9 cellular contexts compared by ENCODE assay signal in genomic region chr3:14451844-14452533, GRCh38. TPM values are rescaled to one million over a fixed set of nuclear protein-coding genes. Genes with fewer than 3 reads are reported as not detected.
DNase-seq lines count a peak whose midpoint lies in the region; ATAC-seq, FAIRE-seq and TF ChIP-seq lines count a peak whose summit lies in the region.
"Had no signal": no experiment of that assay in that cellular context is flagged by ENCODE, and none has a peak within 500 bp of the region (broad histone marks: within the 10 kb centered on the region; RNA-seq: fewer than 3 reads in every experiment).

No MANE protein-coding gene starts in this region.

- H3K4me2 ChIP-seq in K562 (ENCODE audit: insufficient read depth, low read length) = no peak overlapping the region

- peak overlapping the region in 1 of 2 experiments; percentile 68; a peak in 2 of 4 replicates for H3K9ac ChIP-seq in K562 (ENCODE audit: insufficient read depth in 1 of 2, low read depth in 2 of 2, low read length in 2 of 2)
- H3K9ac ChIP-seq in subcutaneous abdominal adipose tissue (ENCODE audit: low read length in 5 of 5) = peak overlapping the region in 1 of 5 donors; percentile 17

- TF ChIP-seq CTCF in K562 (IDR thresholded peaks at IDR 0.05 in 2 of 3, conservative IDR thresholded peaks at IDR 0.05 in 1 of 3; ENCODE audit: insufficient read depth in 2 of 3, low read depth in 1 of 3, low read length in 3 of 3) (no peak), kidney epithelial cell (IDR thresholded peaks at IDR 0.05; ENCODE audit: insufficient read depth, low read length, poor library complexity, severe bottlenecking) (no peak)

- H3K4me1 ChIP-seq in K562 (replicated peaks in 1 of 2; ENCODE audit: control insufficient read depth in 2 of 2, insufficient read depth in 2 of 2, low read length in 2 of 2) (peaks cover 0 to 2% of the 10 kb centered on the region in 2 experiments; a peak in 1 of 5 replicates), subcutaneous abdominal adipose tissue (ENCODE audit: control insufficient read depth in 5 of 5, insufficient read depth in 5 of 5, low read length in 5 of 5) (peaks cover 8 to 57% (median 32%) of the 10 kb centered on the region in 5 donors)

- WGBS in K562 (ENCODE audit: insufficient coverage, low coverage, missing lambda C conversion rate) = 82% methylated on average over 13 of the region's 13 CpGs

- BruUV-seq in K562 (replicated peaks; lab: Mats Ljungman, UMichigan) = no TSS peak

- no peak for TF ChIP-seq EP300 in K562 (IDR thresholded peaks at IDR 0.05; ENCODE audit: low read length)

- DNase-seq in HK-2 (ENCODE audit: unreplicated experiment) = peak; percentile 83
- peak in 1 of 4 experiments; percentile 24 for DNase-seq in K562 (ENCODE audit: extremely low read depth in 1 of 4, low spot score in 3 of 4)
- peak; percentile 90 for DNase-seq in kidney epithelial cell (ENCODE audit: low read depth)
- DNase-seq in SKM-1 treated with dmso at 0.1 percent for 144 hours (lab: John Stamatoyannopoulos, UW; ENCODE audit: unreplicated experiment) = no peak
- no peak for DNase-seq in NCI-H510A treated with DMSO at 0.1 percent for 48 hours (lab: John Stamatoyannopoulos, UW)
- DNase-seq in activated CD4-positive, alpha-beta T cell treated with anti-CD3 and anti-CD28 coated beads for 1 hour = no peak

- H3K27ac ChIP-seq in K562 (ENCODE audit: extremely low read depth, low read depth, low read length) (peak overlapping the region; percentile 2; the same call in 1 of the 3 replicates), subcutaneous abdominal adipose tissue (ENCODE audit: low read depth, low read length) (peak overlapping the region; percentile 57)

- peak; percentile 42 for FAIRE-seq in K562 (lab: Jason Lieb, UNC)
- FAIRE-seq: islet of Langerhans had no signal

- no peak for TF ChIP-seq RAD21 in K562 (CRISPR knock-in tag; conservative IDR thresholded peaks at IDR 0.05 in 1 of 2, IDR thresholded peaks at IDR 0.05 in 1 of 2)

- intact Hi-C loops in K562 (cut with micrococcal nuclease) = no loop called here

- H3K27me3 ChIP-seq in K562 (ENCODE audit: control insufficient read depth in 2 of 2, insufficient read depth in 2 of 2, low read length in 2 of 2) (no peaks in the 10 kb centered on the region), kidney epithelial cell (ENCODE audit: control insufficient read depth, insufficient read depth, low read length) (no peaks in the 10 kb centered on the region), subcutaneous abdominal adipose tissue (ENCODE audit: control insufficient read depth in 5 of 5, insufficient read depth in 4 of 5, low read length in 5 of 5) (peaks cover 0 to 2% (median 0%) of the 10 kb centered on the region in 5 donors)

- H3K4me3 ChIP-seq in K562 (no peak overlapping the region), kidney epithelial cell (ENCODE audit: low read depth, low read length) (no peak overlapping the region), subcutaneous abdominal adipose tissue (ENCODE audit: low read depth in 1 of 5, low read length in 5 of 5) (no peak overlapping the region)

- ATAC-seq in K562 (no peak), HG03565 (IDR thresholded peaks at IDR 0.05; ENCODE audit: unreplicated experiment) (no peak)

- TF ChIP-seq POLR2A in K562 (conservative IDR thresholded peaks at IDR 0.05) = no peak

- H3K36me3 ChIP-seq in K562 (ENCODE audit: control insufficient read depth, insufficient read depth, low read length) (peaks cover 99% of the 10 kb centered on the region), kidney epithelial cell (ENCODE audit: control insufficient read depth, insufficient read depth, low read length) (peaks cover 1% of the 10 kb centered on the region), subcutaneous abdominal adipose tissue (ENCODE audit: control insufficient read depth in 5 of 5, insufficient read depth in 5 of 5, low read length in 5 of 5) (peaks cover 1 to 43% (median 12%) of the 10 kb centered on the region in 5 donors)

- CTCF ChIA-PET in K562 (lab: Yijun Ruan, JAX; ENCODE audit: low intra/inter-chr PET ratio) = no interaction called here

- 0 out of 3 replicates have a peak, but pooled peaks cover 4% of the 10 kb centered on the region for H3K79me2 ChIP-seq in K562 (ENCODE audit: control insufficient read depth, insufficient read depth, low read length)

- POLR2A ChIA-PET in K562 (lab: Yijun Ruan, JAX) = interaction anchor here (0.8 kb wide), 1 partner anchor 22 kb away, joined by 3 read pairs; no protein-coding TSS in a partner anchor

- no peak overlapping the region for H2AFZ ChIP-seq in K562 (ENCODE audit: low read depth, low read length)

- H3K9me3 ChIP-seq in K562 (replicated peaks; ENCODE audit: control insufficient read depth, insufficient read depth, low read depth, low read length) (peaks cover 2% of the 10 kb centered on the region; the same call in 1 of the 2 replicates), subcutaneous abdominal adipose tissue (ENCODE audit: control insufficient read depth in 5 of 5, low read length in 5 of 5) (no peaks in the 10 kb centered on the region)

- peaks cover 3% of the 10 kb centered on the region; the same call in 1 of the 2 replicates for H4K20me1 ChIP-seq in K562 (replicated peaks; ENCODE audit: control insufficient read depth, insufficient read depth, low read length)

- peaks cover 3% of the 10 kb centered on the region for H3K9me1 ChIP-seq in K562 (ENCODE audit: control insufficient read depth, insufficient read depth, low read length)

- in situ Hi-C loops in K562 (cut with MboI) = no loop called here

TF ChIP-seq in K562, 482 proteins besides CTCF, POLR2A, EP300 and RAD21 (continues in another document):
- TF ChIP-seq U2AF1 (optimal IDR thresholded peaks at IDR 0.05; ENCODE audit: low read depth, low read length) = no peak
- TF ChIP-seq KDM5B (IDR thresholded peaks at IDR 0.05; ENCODE audit: insufficient replicate concordance, low read depth, low read length) = no peak
- TF ChIP-seq TFE3 (CRISPR knock-in tag; IDR thresholded peaks at IDR 0.05) = no peak
- TF ChIP-seq CTCFL (IDR thresholded peaks at IDR 0.05; ENCODE audit: borderline replicate concordance, insufficient read depth, low read depth, low read length, poor library complexity, severe bottlenecking) = no peak
- TF ChIP-seq JUND (IDR thresholded peaks at IDR 0.05; ENCODE audit: borderline replicate concordance, low read depth, low read length) = peak; percentile 42; the same call in 1 of the 2 replicates
- TF ChIP-seq JUND (tag; IDR thresholded peaks at IDR 0.05; ENCODE audit: borderline replicate concordance, low read depth, low read length) = no peak
- no peak for TF ChIP-seq FOXM1 (IDR thresholded peaks at IDR 0.05; ENCODE audit: low read depth)
- TF ChIP-seq FOXM1 (CRISPR knock-in tag; IDR thresholded peaks at IDR 0.05; ENCODE audit: low read depth) = 0 out of 2 replicates have a peak, but pooled peaks have one; percentile 53
- TF ChIP-seq POLR2G (IDR thresholded peaks at IDR 0.05; ENCODE audit: low read depth, low read length) = peak; percentile 57
- TF ChIP-seq ESRRA (IDR thresholded peaks at IDR 0.05; ENCODE audit: borderline replicate concordance, low read depth) = peak; percentile 70

RNA-seq across cellular contexts. Expression of gene SLC6A6, which starts 49.6 kb away (rescaled TPM):
- total RNA-seq in K562 (2011; cell fraction: chromatin; rRNA removed; ENCODE audit: low replicate concordance) = 361 and 756 TPM in 2 replicates
- total RNA-seq in K562 (2011; cell fraction: nucleolus; rRNA removed) = 315 and 326 TPM in 2 replicates
- 358 and 388 TPM in 2 replicates for total RNA-seq in K562 (2011; cell fraction: nucleoplasm; rRNA removed)
- total RNA-seq in K562 (2014; rRNA removed) (106 and 223 TPM in 2 replicates), K562 (2014; rRNA removed; fragmentation: Illumina TruSeq; extraction: Trizol) (79.6 and 90.2 TPM in 2 replicates), K562 (2015; rRNA removed; fragmentation: Illumina TruSeq; extraction: Trizol) (91.9 and 93.2 TPM in 2 replicates), K562 (2021) (194 and 203 TPM in 2 replicates), kidney epithelial cell (3.8 and 4.1 TPM in 2 replicates)
- polyA plus RNA-seq in K562 (2011; rRNA removed) (71.4 and 100 TPM in 2 replicates), K562 (2014; fragmentation: Illumina TruSeq; extraction: Trizol) (121 and 139 TPM in 2 replicates), K562 (2014; fragmentation: Nextera tagmentation; extraction: Ambion mirVana) (10 to 100 TPM; 12.3 to 14.8 TPM), K562 (2014; rRNA removed) (111 and 129 TPM in 2 replicates)
- 56.5 and 73.9 TPM in 2 replicates for polyA plus RNA-seq in K562 (2011; cell fraction: cytosol; rRNA removed)
- 434 and 457 TPM in 2 replicates for polyA plus RNA-seq in K562 (2011; cell fraction: nucleus; rRNA removed)
- 52.3 and 64.9 TPM in 2 replicates for polyA plus RNA-seq in K562 (2012)
- 75.5 and 106 TPM in 2 replicates for polyA minus RNA-seq in K562 (2011; rRNA and poly(A)+ RNA removed)
- polyA minus RNA-seq in K562 (2011; cell fraction: cytosol; rRNA and poly(A)+ RNA removed) = 40.8 and 83.0 TPM in 2 replicates
- 138 and 192 TPM in 2 replicates for polyA minus RNA-seq in K562 (2011; cell fraction: nucleus; rRNA and poly(A)+ RNA removed)

Comparison
In these comparisons a context has a peak if more than half of its experiments do, and no peak if none do; other contexts are left out.
1. DNase-seq: peak in HK-2 (single experiment) and kidney epithelial cell (single experiment); none in SKM-1 treated with dmso at 0.1 percent for 144 hours (single experiment), NCI-H510A treated with DMSO at 0.1 percent for 48 hours (single experiment) and activated CD4-positive, alpha-beta T cell treated with anti-CD3 and anti-CD28 coated beads for 1 hour (single experiment).
2. RNA of gene SLC6A6, which starts 49.6 kb away (total RNA-seq): 79.6 to 756 TPM in K562; 3.8 to 4.1 TPM in kidney epithelial cell; every median in the first group is over 10 times any median in the second.